Comparison of ENCODE assay signal across 8 cellular contexts in the genomic region with DNA sequence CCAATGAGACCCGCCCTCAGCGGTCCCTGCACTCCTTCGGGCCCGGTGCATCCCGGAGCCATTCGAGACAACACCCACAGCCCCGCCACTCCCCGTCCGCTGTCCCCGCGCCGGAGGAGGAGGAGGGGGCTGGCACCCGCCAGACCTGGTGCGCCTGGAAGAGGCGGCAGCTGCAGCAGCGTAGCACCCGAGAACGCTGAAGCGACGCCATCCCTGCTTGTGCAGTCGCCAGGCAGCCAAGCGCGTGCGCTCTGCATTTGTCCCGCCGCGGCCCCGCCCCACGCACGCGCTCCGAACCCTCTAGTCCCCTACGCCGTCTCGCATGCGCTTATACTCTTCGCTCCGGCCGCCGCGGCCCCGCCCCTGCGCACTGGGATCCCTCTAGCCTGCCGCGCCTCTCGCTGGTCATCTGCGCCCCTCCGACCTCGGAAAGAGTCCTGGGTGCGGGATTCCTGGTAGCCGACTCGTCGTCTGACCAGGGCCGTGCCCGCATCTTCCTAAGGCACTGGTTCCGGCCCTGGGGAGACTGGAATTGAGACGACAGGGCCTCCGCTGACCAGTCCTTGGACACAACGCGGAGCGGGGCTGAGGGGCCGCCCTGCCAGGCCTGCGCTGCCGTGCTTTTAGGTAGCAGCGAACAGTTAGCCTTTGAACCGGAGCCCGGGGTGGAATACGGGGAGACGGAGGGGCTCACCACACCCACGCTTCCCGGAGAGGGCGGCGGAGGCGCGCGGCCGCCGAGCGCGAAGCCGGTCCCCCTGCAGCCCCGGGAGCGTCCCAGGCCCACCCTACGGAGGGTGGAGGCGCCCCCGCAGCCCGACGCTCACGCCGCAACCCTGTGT. TPM values are rescaled to one million over a fixed set of nuclear protein-coding genes. Genes with fewer than 3 reads are reported as not detected.
A peak's percentile ranks its signal among the peaks of the same experiment; 100 is the strongest.
DNase-seq lines count a peak whose midpoint lies in the region; ATAC-seq, FAIRE-seq and TF ChIP-seq lines count a peak whose summit lies in the region.

Gene MRNIP (minus strand): TSS at position 232 of the 842 bp plus-strand sequence. CDS start 21 bp downstream, at position 211.

- peak within 1 kb of the TSS; percentile 94 for H3K4me2 ChIP-seq in smooth muscle cell

- WGBS in smooth muscle cell (ENCODE audit: low lambda C conversion rate): 1% methylated on average over 83 of the region's 90 CpGs

- no peak for TF ChIP-seq CTCF in WI38 (IDR thresholded peaks at IDR 0.05; ENCODE audit: low read depth, low read length)
- no peak for TF ChIP-seq CTCF in bronchial epithelial cell (IDR thresholded peaks at IDR 0.05; ENCODE audit: insufficient read depth, low read length, severe bottlenecking)
- no peak for TF ChIP-seq CTCF in smooth muscle cell (IDR thresholded peaks at IDR 0.05; ENCODE audit: borderline replicate concordance, insufficient read depth, poor library complexity, severe bottlenecking)

- H3K27me3 ChIP-seq in ACC112 (ENCODE audit: insufficient read depth, low read length) (no peaks in the 10 kb centered on the region), bronchial epithelial cell (ENCODE audit: control insufficient read depth, insufficient read depth, low read length) (no peaks in the 10 kb centered on the region), smooth muscle cell (ENCODE audit: low read depth) (no peaks in the 10 kb centered on the region)

- H3K36me3 ChIP-seq in ACC112 (ENCODE audit: insufficient read depth, low read length) (peaks cover 19% of the 10 kb centered on the region; the same call in 1 of the 2 replicates), bronchial epithelial cell (ENCODE audit: control insufficient read depth, insufficient read depth, low read length) (peaks cover 7% of the 10 kb centered on the region), smooth muscle cell (ENCODE audit: low read depth) (no peaks in the 10 kb centered on the region)

- H3K27ac ChIP-seq in ACC112 (ENCODE audit: low read depth, low read length) (peak within 1 kb of the TSS; percentile 17; the same call in 1 of the 2 replicates), smooth muscle cell (ENCODE audit: low read depth) (peak within 1 kb of the TSS; percentile 5)

- H2AFZ ChIP-seq in ACC112 (ENCODE audit: low read length, unreplicated experiment): peak within 1 kb of the TSS; percentile 99
- H2AFZ ChIP-seq in smooth muscle cell (ENCODE audit: low read depth): peak within 1 kb of the TSS; percentile 86

- H3K9me3 ChIP-seq in smooth muscle cell (replicated peaks; ENCODE audit: low read depth): no peaks in the 10 kb centered on the region

- H3K4me3 ChIP-seq in ACC112 (ENCODE audit: low read depth, low read length) (peak within 1 kb of the TSS; percentile 98), WI38 (ENCODE audit: low read depth, low read length) (peak within 1 kb of the TSS; percentile 74), bronchial epithelial cell (ENCODE audit: low read depth, low read length) (peak within 1 kb of the TSS; percentile 96), smooth muscle cell (peak within 1 kb of the TSS; percentile 86)

- H3K79me2 ChIP-seq in ACC112 (ENCODE audit: control insufficient read depth, insufficient read depth, low read length, unreplicated experiment) (peaks cover 14% of the 10 kb centered on the region), smooth muscle cell (ENCODE audit: low read depth) (peaks cover 32% of the 10 kb centered on the region)

- ATAC-seq in GM18861 (IDR thresholded peaks at IDR 0.05; ENCODE audit: unreplicated experiment) (peak; percentile 96), HG03097 (IDR thresholded peaks at IDR 0.05; ENCODE audit: low FRiP score, unreplicated experiment) (peak; percentile 92)

- H3K4me1 ChIP-seq in ACC112 (ENCODE audit: control insufficient read depth, insufficient read depth, low read length, unreplicated experiment) (peaks cover 12% of the 10 kb centered on the region), smooth muscle cell (ENCODE audit: low read depth) (peaks cover 7% of the 10 kb centered on the region)

- no peak for FAIRE-seq in bronchial epithelial cell (lab: Jason Lieb, UNC)

- H3F3A ChIP-seq in smooth muscle cell (ENCODE audit: low read depth): no peaks in the 10 kb centered on the region

- DNase-seq in NCI-H2196 (lab: John Stamatoyannopoulos, UW; ENCODE audit: unreplicated experiment) (peak; percentile 97), bronchial epithelial cell (ENCODE audit: low read depth) (peak; percentile 83), iPS-NIHi11 (ENCODE audit: low spot score) (peak; percentile 97), smooth muscle cell (lab: John Stamatoyannopoulos, UW; ENCODE audit: unreplicated experiment) (peak; percentile 82)

- peaks cover 9% of the 10 kb centered on the region for H4K20me1 ChIP-seq in smooth muscle cell (ENCODE audit: low read depth)

- H3K9ac ChIP-seq in smooth muscle cell (ENCODE audit: low read depth): peak within 1 kb of the TSS; percentile 49

RNA-seq across cellular contexts. Expression of gene MRNIP, which starts in this region (rescaled TPM):
- total RNA-seq in bronchial epithelial cell: 10.6 and 11.8 TPM in 2 replicates
- 16.5 and 22.8 TPM in 2 replicates for total RNA-seq in smooth muscle cell
- polyA plus RNA-seq in smooth muscle cell: 11.9 and 19.9 TPM in 2 replicates

Comparison
In these comparisons a context has a peak if more than half of its experiments do, and no peak if none do; other contexts are left out.
1. Peak in every context shown above with its lines: DNase-seq, ATAC-seq, H3K4me3 ChIP-seq and H3K27ac ChIP-seq.